Comparison of ENCODE assay signal across 17 cellular contexts in genomic region chr13:113996081-113996911, GRCh38.
"Had no signal": no experiment of that assay in that cellular context is flagged by ENCODE, and none has a peak within 500 bp of the region (broad histone marks: within the 10 kb centered on the region; RNA-seq: fewer than 3 reads in every experiment).

No MANE protein-coding gene starts in this region.

- H3K9me3 Mint-ChIP-seq: activated CD4-positive, alpha-beta T cell treated with anti-CD3 and anti-CD28 coated beads, Interleukin-2, amount 10 ng/mL, durations not matched to agents 24 days and 14 days; activated naive CD4-positive, alpha-beta T cell treated with anti-CD3 and anti-CD28 coated beads for 36 hours; activated T-helper 17 cell treated with anti-CD3 and anti-CD28 coated beads, Interleukin-2, amount 50 U/mL, for 72 hours; central memory CD8-positive, alpha-beta T cell; dendritic cell treated with granulocyte-macrophage colony-stimulating factor and Interleukin-4, amounts not matched to agents 40 ng/mL and 50 ng/mL, for 4 days; effector memory CD8-positive, alpha-beta T cell had no signal

- H3K4me1 Mint-ChIP-seq: activated CD4-positive, alpha-beta T cell treated with anti-CD3 and anti-CD28 coated beads, Interleukin-2, amount 10 ng/mL, durations not matched to agents 24 days and 14 days had no signal

- H3K27ac ChIP-seq: body of pancreas, epithelial cell of prostate, VCaP had no signal

- H3K4me3 Mint-ChIP-seq: activated CD4-positive, alpha-beta T cell treated with anti-CD3 and anti-CD28 coated beads, Interleukin-2, amount 10 ng/mL, durations not matched to agents 24 days and 14 days; activated naive CD4-positive, alpha-beta T cell treated with anti-CD3 and anti-CD28 coated beads for 36 hours; activated T-helper 17 cell treated with anti-CD3 and anti-CD28 coated beads, Interleukin-2, amount 50 U/mL, for 72 hours; central memory CD8-positive, alpha-beta T cell; dendritic cell treated with granulocyte-macrophage colony-stimulating factor and Interleukin-4, amounts not matched to agents 40 ng/mL and 50 ng/mL, for 4 days; effector memory CD8-positive, alpha-beta T cell; nephron progenitor cell had no signal

- DNase-seq: activated CD4-positive, alpha-beta T cell treated with anti-CD3 and anti-CD28 coated beads, Interleukin-2, amount 10 ng/mL, durations not matched to agents 24 days and 14 days; activated naive CD4-positive, alpha-beta T cell treated with anti-CD3 and anti-CD28 coated beads for 36 hours; activated T-cell treated with anti-CD3 and anti-CD28 coated beads for 4 hours; amniotic stem cell; effector memory CD8-positive, alpha-beta T cell; hypothalamus; mammary epithelial cell; nephron progenitor cell; T1000 had no signal

- H3K27me3 Mint-ChIP-seq: activated CD4-positive, alpha-beta T cell treated with anti-CD3 and anti-CD28 coated beads, Interleukin-2, amount 10 ng/mL, durations not matched to agents 24 days and 14 days; activated T-helper 17 cell treated with anti-CD3 and anti-CD28 coated beads, Interleukin-2, amount 50 U/mL, for 72 hours; central memory CD8-positive, alpha-beta T cell; dendritic cell treated with granulocyte-macrophage colony-stimulating factor and Interleukin-4, amounts not matched to agents 40 ng/mL and 50 ng/mL, for 4 days; effector memory CD8-positive, alpha-beta T cell had no signal

- H3K9me3 ChIP-seq: body of pancreas, tibial nerve had no signal

- H3K27ac Mint-ChIP-seq: activated CD4-positive, alpha-beta T cell treated with anti-CD3 and anti-CD28 coated beads, Interleukin-2, amount 10 ng/mL, durations not matched to agents 24 days and 14 days; dendritic cell treated with granulocyte-macrophage colony-stimulating factor and Interleukin-4, amounts not matched to agents 40 ng/mL and 50 ng/mL, for 4 days; nephron progenitor cell had no signal

- H3K4me3 ChIP-seq: body of pancreas, skin epidermis, tibial nerve had no signal

- H3K27me3 ChIP-seq: body of pancreas, tibial nerve had no signal

- H3K4me1 ChIP-seq: body of pancreas had no signal

- ATAC-seq: activated T-helper 17 cell treated with anti-CD3 and anti-CD28 coated beads, Interleukin-2, amount 50 U/mL, for 72 hours; body of pancreas; effector memory CD8-positive, alpha-beta T cell had no signal
